ENCODE assay signal across 1 cellular context in the genomic region with DNA sequence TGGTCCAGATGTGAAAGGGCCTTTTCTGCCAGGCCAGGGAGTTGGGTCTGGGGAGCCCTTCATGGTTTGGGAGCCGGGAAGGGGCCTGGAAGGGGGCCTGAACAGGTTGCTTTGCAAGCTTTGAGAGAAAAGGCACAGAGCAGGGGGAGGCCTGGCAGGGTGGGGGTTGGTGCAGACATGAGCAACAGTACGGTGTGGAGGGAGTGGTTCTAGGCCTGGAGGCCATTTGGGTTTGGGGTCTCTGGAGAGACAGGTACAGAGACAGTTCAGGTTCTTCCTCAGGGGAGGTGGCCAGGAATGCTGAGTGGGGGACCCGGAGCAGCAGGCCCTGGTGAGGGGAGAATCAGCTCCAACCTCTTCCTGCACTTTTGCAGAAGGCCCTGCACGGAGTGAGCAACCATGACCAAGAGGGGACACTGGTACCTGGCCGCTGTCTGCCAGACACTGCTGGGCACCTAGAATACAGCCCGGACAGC.
TF ChIP-seq lines count a peak whose summit lies in the region.

No MANE protein-coding gene starts in this region.

TF ChIP-seq in K562, 482 proteins besides CTCF, POLR2A, EP300 and RAD21:
- TF ChIP-seq, protein P1, sequence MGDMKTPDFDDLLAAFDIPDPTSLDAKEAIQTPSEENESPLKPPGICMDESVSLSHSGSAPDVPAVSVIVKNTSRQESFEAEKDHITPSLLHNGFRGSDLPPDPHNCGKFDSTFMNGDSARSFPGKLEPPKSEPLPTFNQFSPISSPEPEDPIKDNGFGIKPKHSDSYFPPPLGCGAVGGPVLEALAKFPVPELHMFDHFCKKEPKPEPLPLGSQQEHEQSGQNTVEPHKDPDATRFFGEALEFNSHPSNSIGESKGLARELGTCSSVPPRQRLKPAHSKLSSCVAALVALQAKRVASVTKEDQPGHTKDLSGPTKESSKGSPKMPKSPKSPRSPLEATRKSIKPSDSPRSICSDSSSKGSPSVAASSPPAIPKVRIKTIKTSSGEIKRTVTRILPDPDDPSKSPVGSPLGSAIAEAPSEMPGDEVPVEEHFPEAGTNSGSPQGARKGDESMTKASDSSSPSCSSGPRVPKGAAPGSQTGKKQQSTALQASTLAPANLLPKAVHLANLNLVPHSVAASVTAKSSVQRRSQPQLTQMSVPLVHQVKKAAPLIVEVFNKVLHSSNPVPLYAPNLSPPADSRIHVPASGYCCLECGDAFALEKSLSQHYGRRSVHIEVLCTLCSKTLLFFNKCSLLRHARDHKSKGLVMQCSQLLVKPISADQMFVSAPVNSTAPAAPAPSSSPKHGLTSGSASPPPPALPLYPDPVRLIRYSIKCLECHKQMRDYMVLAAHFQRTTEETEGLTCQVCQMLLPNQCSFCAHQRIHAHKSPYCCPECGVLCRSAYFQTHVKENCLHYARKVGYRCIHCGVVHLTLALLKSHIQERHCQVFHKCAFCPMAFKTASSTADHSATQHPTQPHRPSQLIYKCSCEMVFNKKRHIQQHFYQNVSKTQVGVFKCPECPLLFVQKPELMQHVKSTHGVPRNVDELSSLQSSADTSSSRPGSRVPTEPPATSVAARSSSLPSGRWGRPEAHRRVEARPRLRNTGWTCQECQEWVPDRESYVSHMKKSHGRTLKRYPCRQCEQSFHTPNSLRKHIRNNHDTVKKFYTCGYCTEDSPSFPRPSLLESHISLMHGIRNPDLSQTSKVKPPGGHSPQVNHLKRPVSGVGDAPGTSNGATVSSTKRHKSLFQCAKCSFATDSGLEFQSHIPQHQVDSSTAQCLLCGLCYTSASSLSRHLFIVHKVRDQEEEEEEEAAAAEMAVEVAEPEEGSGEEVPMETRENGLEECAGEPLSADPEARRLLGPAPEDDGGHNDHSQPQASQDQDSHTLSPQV (IDR thresholded peaks at IDR 0.05): no peak
